In the genomic region with DNA sequence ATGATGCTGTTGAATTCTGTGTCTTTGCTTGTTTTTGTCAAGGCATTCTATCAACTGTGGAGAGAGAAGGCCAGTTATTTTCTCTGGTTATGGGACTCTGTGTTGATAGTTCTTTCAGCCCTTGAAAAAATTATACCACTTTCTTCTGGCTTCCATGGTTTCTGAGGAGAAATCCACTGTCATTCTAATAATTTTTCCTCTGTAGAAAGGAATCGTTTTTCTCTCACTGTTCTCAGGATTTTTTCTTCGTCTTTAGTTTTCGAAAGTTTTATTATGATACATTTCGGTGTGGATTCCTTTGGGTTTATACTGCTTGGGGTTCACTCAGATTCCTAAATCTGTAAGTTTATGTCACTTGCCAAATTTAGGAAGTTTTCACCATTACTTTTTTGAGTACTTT, we compare ENCODE assay signal across 34 cellular contexts.
"Had no signal": no experiment of that assay in that cellular context is flagged by ENCODE, and none has a peak within 500 bp of the region (broad histone marks: within the 10 kb centered on the region; RNA-seq: fewer than 3 reads in every experiment).

No MANE protein-coding gene starts in this region.

- H3K4me3 Mint-ChIP-seq: activated CD4-positive, alpha-beta memory T cell treated with anti-CD3 and anti-CD28 coated beads for 36 hours; activated CD4-positive, alpha-beta T cell treated with anti-CD3 and anti-CD28 coated beads for 36 hours; activated CD4-positive, alpha-beta T cell treated with anti-CD3 and anti-CD28 coated beads, Interleukin-2, amount 10 ng/mL, durations not matched to agents 7 days and 5 days; activated CD8-positive, alpha-beta memory T cell treated with anti-CD3 and anti-CD28 coated beads, Interleukin-2, amount 10 ng/mL, durations not matched to agents 7 days and 5 days; activated naive CD8-positive, alpha-beta T cell treated with anti-CD3 and anti-CD28 coated beads for 36 hours; T-helper 1 cell treated with Interleukin-12 subunit alpha and Interleukin-12 subunit beta and Interleukin-4 antibody, amounts not matched to agents 30 μg/mL and 1 μg/mL, for 36 hours; T-helper 2 cell treated with Interferon-gamma antibody and Interleukin-4, amounts not matched to agents 5 μg/mL and 100 μg/mL, for 36 hours had no signal

- H3K27me3 ChIP-seq: brain microvascular endothelial cell, Peyer's patch, SJSA1 had no signal

- H3K36me3 ChIP-seq: brain microvascular endothelial cell, Peyer's patch, SJSA1 had no signal

- H3K4me1 ChIP-seq: SJSA1 had no signal

- H3K27me3 Mint-ChIP-seq: activated CD4-positive, alpha-beta memory T cell treated with anti-CD3 and anti-CD28 coated beads for 36 hours; activated CD4-positive, alpha-beta T cell treated with anti-CD3 and anti-CD28 coated beads for 36 hours; activated CD4-positive, alpha-beta T cell treated with anti-CD3 and anti-CD28 coated beads, Interleukin-2, amount 10 ng/mL, durations not matched to agents 7 days and 5 days; activated CD8-positive, alpha-beta memory T cell treated with anti-CD3 and anti-CD28 coated beads, Interleukin-2, amount 10 ng/mL, durations not matched to agents 7 days and 5 days; activated naive CD8-positive, alpha-beta T cell treated with anti-CD3 and anti-CD28 coated beads for 36 hours had no signal

- H3K27ac ChIP-seq: brain microvascular endothelial cell, Peyer's patch, SJSA1 had no signal

- H3K4me2 ChIP-seq: SK-N-SH had no signal

- H3K4me3 ChIP-seq: Peyer's patch, SJSA1 had no signal

- H3K9me3 ChIP-seq: SK-N-SH had no signal

- ATAC-seq: activated CD4-positive, CD25-positive, alpha-beta regulatory T cell treated with anti-CD3 and anti-CD28 coated beads, Interleukin-2, amount 50 U/mL, for 24 hours; activated CD8-positive, alpha-beta memory T cell treated with anti-CD3 and anti-CD28 coated beads, Interleukin-2, amount 10 ng/mL, durations not matched to agents 7 days and 5 days; PC-3 had no signal

- H3K9ac ChIP-seq: SK-N-SH had no signal

- DNase-seq: activated CD4-positive, alpha-beta memory T cell treated with anti-CD3 and anti-CD28 coated beads for 36 hours; activated CD4-positive, alpha-beta T cell treated with anti-CD3 and anti-CD28 coated beads for 36 hours; activated CD4-positive, alpha-beta T cell treated with anti-CD3 and anti-CD28 coated beads, Interleukin-2, amount 10 ng/mL, durations not matched to agents 7 days and 5 days; activated CD8-positive, alpha-beta memory T cell treated with anti-CD3 and anti-CD28 coated beads, Interleukin-2, amount 10 ng/mL, durations not matched to agents 7 days and 5 days; activated CD8-positive, alpha-beta memory T cell treated with anti-CD3 and anti-CD28 coated beads, Interleukin-2, amount 50 U/mL, for 48 hours; activated effector memory CD4-positive, alpha-beta T cell treated with anti-CD3 and anti-CD28 coated beads, Interleukin-2, amount 50 U/mL, for 16 hours; activated naive CD4-positive, alpha-beta T cell; activated naive CD4-positive, alpha-beta T cell treated with anti-CD3 and anti-CD28 coated beads, Interleukin-2, amount 50 U/mL, for 16 hours; activated naive CD8-positive, alpha-beta T cell treated with anti-CD3 and anti-CD28 coated beads for 36 hours; activated T-cell treated with anti-CD3 and anti-CD28 coated beads, Interleukin-2, amount 50 U/mL, for 48 hours; amniotic stem cell; aorta; brain microvascular endothelial cell; central memory CD4-positive, alpha-beta T cell; NCI-H1092; NCI-H1436 treated with DMSO at 0.1 percent for 48 hours; NCI-H187; NCI-H2029 treated with DMSO at 0.1 percent for 48 hours; NCI-H2107; NCI-H2171; NCI-H510A; NCI-H526; NCI-H748 treated with DMSO at 0.1 percent for 48 hours; NK-92 treated with Interleukin-12 subunit alpha and Interleukin-12 subunit beta, amount 100 ng/mL, for 24 hours; PC-3; Peyer's patch; RPMI8226; SHP77 treated with DMSO at 0.1 percent for 48 hours; SK-N-SH had no signal

- H3K27ac Mint-ChIP-seq: activated CD4-positive, alpha-beta memory T cell treated with anti-CD3 and anti-CD28 coated beads for 36 hours; activated CD4-positive, alpha-beta T cell treated with anti-CD3 and anti-CD28 coated beads for 36 hours; activated CD4-positive, alpha-beta T cell treated with anti-CD3 and anti-CD28 coated beads, Interleukin-2, amount 10 ng/mL, durations not matched to agents 7 days and 5 days; activated CD8-positive, alpha-beta memory T cell treated with anti-CD3 and anti-CD28 coated beads, Interleukin-2, amount 10 ng/mL, durations not matched to agents 7 days and 5 days; activated naive CD8-positive, alpha-beta T cell treated with anti-CD3 and anti-CD28 coated beads for 36 hours; T-helper 1 cell treated with Interleukin-12 subunit alpha and Interleukin-12 subunit beta and Interleukin-4 antibody, amounts not matched to agents 30 μg/mL and 1 μg/mL, for 36 hours; T-helper 2 cell treated with Interferon-gamma antibody and Interleukin-4, amounts not matched to agents 5 μg/mL and 100 μg/mL, for 36 hours had no signal

- FAIRE-seq: TTC549 had no signal
